8 cellular contexts compared by ENCODE assay signal in genomic region chr18:76491436-76491800, GRCh38. TPM values are rescaled to one million over a fixed set of nuclear protein-coding genes. Genes with fewer than 3 reads are reported as not detected.
A peak's percentile ranks its signal among the peaks of the same experiment; 100 is the strongest.
DNase-seq lines count a peak whose midpoint lies in the region; FAIRE-seq and TF ChIP-seq lines count a peak whose summit lies in the region.

No MANE protein-coding gene starts in this region.

- H2AFZ ChIP-seq in OCI-LY7 (ENCODE audit: low read length), result no peak overlapping the region

- no peaks in the 10 kb centered on the region for H3K9me3 Mint-ChIP-seq in activated naive CD4-positive, alpha-beta T cell treated with anti-CD3 and anti-CD28 coated beads, Interleukin-2, amount 10 ng/mL, durations not matched to agents 7 days and 5 days

- peaks cover 75% of the 10 kb centered on the region for H3K27me3 Mint-ChIP-seq in activated naive CD4-positive, alpha-beta T cell treated with anti-CD3 and anti-CD28 coated beads, Interleukin-2, amount 10 ng/mL, durations not matched to agents 7 days and 5 days

- no peaks in the 10 kb centered on the region for H3K36me3 ChIP-seq in HEK293 (ENCODE audit: control insufficient read depth in 2 of 2, insufficient read depth in 1 of 2, low read length in 2 of 2)
- no peaks in the 10 kb centered on the region; the same call in 1 of the 2 replicates for H3K36me3 ChIP-seq in OCI-LY7 (ENCODE audit: insufficient read depth, low read length)
- H3K36me3 ChIP-seq in neutrophil, result no peaks in the 10 kb centered on the region

- H3K27ac Mint-ChIP-seq in activated naive CD4-positive, alpha-beta T cell treated with anti-CD3 and anti-CD28 coated beads, Interleukin-2, amount 10 ng/mL, durations not matched to agents 7 days and 5 days, result no peak overlapping the region

- H3K27ac ChIP-seq in HEK293 (ENCODE audit: extremely low read depth, low read depth, low read length) (peak overlapping the region; percentile 83), OCI-LY7 (ENCODE audit: low read depth, low read length, poor library complexity, severe bottlenecking) (peak overlapping the region; percentile 86), neutrophil (peak overlapping the region; percentile 96)

- H3K4me1 ChIP-seq in HEK293 (ENCODE audit: control insufficient read depth, insufficient read depth, low read length) (peaks cover 43% of the 10 kb centered on the region), OCI-LY7 (ENCODE audit: insufficient read depth, low read length, poor library complexity, severe bottlenecking) (peaks cover 42% of the 10 kb centered on the region), neutrophil (ENCODE audit: control insufficient read depth in 1 of 2, insufficient read depth in 1 of 2, low read depth in 1 of 2, low read length in 1 of 2) (peaks cover 60 to 63% of the 10 kb centered on the region in 2 experiments)

- DNase-seq in AG08396 (ENCODE audit: low spot score), result peak; percentile 88
- peak; percentile 48 for DNase-seq in OCI-LY7 (ENCODE audit: low spot score)
- DNase-seq in activated naive CD4-positive, alpha-beta T cell treated with anti-CD3 and anti-CD28 coated beads, Interleukin-2, amount 10 ng/mL, durations not matched to agents 7 days and 5 days, result peak; percentile 80
- peak; percentile 79 for DNase-seq in germinal center (ENCODE audit: low spot score)
- DNase-seq in urothelium cell line (ENCODE audit: low spot score), result peak; percentile 90
- no peak for DNase-seq in OCI-M2 (lab: John Stamatoyannopoulos, UW; ENCODE audit: unreplicated experiment)

- peak overlapping the region; percentile 48 for H3K4me3 ChIP-seq in HEK293 (ENCODE audit: low read depth, low read length)
- peak overlapping the region; percentile 77 for H3K4me3 ChIP-seq in OCI-LY7 (ENCODE audit: low read depth, low read length, poor library complexity, severe bottlenecking)
- peak overlapping the region; percentile 89 to 95 for H3K4me3 ChIP-seq in neutrophil (ENCODE audit: low read depth in 1 of 2, low read length in 1 of 2)

- no peak for FAIRE-seq in urothelium cell line (lab: Jason Lieb, UNC)

- peak overlapping the region; percentile 87 for H3K4me3 Mint-ChIP-seq in activated naive CD4-positive, alpha-beta T cell treated with anti-CD3 and anti-CD28 coated beads, Interleukin-2, amount 10 ng/mL, durations not matched to agents 7 days and 5 days

- intact Hi-C loops in OCI-LY7 (cut with micrococcal nuclease; ENCODE audit: unreplicated experiment), result loop anchor here (10.0 kb wide), 3 partner anchors 473 to 1277 kb away; partner anchors contain the start of gene TSHZ1

- peak overlapping the region; percentile 81 for H3K4me2 ChIP-seq in OCI-LY7 (ENCODE audit: low read length)

- POLR2A ChIA-PET in HEK293 (lab: Yijun Ruan, JAX) (no interaction called here), OCI-LY7 (lab: Charles Lee) (no interaction called here)

- CTCF ChIA-PET in HEK293 (lab: Yijun Ruan, JAX), result no interaction called here
- CTCF ChIA-PET in OCI-LY7 (lab: Charles Lee; ENCODE audit: unreplicated experiment), result no interaction called here
- CTCF ChIA-PET in activated naive CD4-positive, alpha-beta T cell treated with anti-CD3 and anti-CD28 coated beads, Interleukin-2, amount 10 ng/mL, durations not matched to agents 7 days and 5 days (lab: Charles Lee), result no interaction called here

- H3K9me3 ChIP-seq in HEK293 (ENCODE audit: control insufficient read depth, insufficient read depth, low read depth, low read length), result no peaks in the 10 kb centered on the region
- no peaks in the 10 kb centered on the region for H3K9me3 ChIP-seq in OCI-LY7 (ENCODE audit: low read length)
- no peaks in the 10 kb centered on the region for H3K9me3 ChIP-seq in neutrophil

- H3K27me3 ChIP-seq in neutrophil, result no peaks in the 10 kb centered on the region

- no TSS peak for BruUV-seq in OCI-LY7 (replicated peaks; lab: Mats Ljungman, UMichigan)

- TF ChIP-seq CTCF in HEK293 (tag by site-specific recombination; IDR thresholded peaks at IDR 0.05), result no peak
- TF ChIP-seq CTCF in OCI-LY7 (conservative IDR thresholded peaks at IDR 0.05; ENCODE audit: low read length), result no peak
- TF ChIP-seq CTCF in neutrophil (IDR thresholded peaks at IDR 0.05), result no peak

- H3K9me2 ChIP-seq in OCI-LY7 (ENCODE audit: insufficient read depth, low read length), result no peaks in the 10 kb centered on the region

- H3K4me1 Mint-ChIP-seq in activated naive CD4-positive, alpha-beta T cell treated with anti-CD3 and anti-CD28 coated beads, Interleukin-2, amount 10 ng/mL, durations not matched to agents 7 days and 5 days, result peaks cover 44% of the 10 kb centered on the region

- peaks cover 25% of the 10 kb centered on the region; the same call in 1 of the 2 replicates for H4K20me1 ChIP-seq in OCI-LY7 (ENCODE audit: insufficient read depth, low read length)

- peaks cover 4% of the 10 kb centered on the region for H3K36me3 Mint-ChIP-seq in activated naive CD4-positive, alpha-beta T cell treated with anti-CD3 and anti-CD28 coated beads, Interleukin-2, amount 10 ng/mL, durations not matched to agents 7 days and 5 days

- peaks cover 71% of the 10 kb centered on the region for H3K79me2 ChIP-seq in OCI-LY7 (ENCODE audit: insufficient read depth, low read depth, low read length)

TF ChIP-seq in HEK293, 187 proteins besides CTCF, POLR2A, EP300 and RAD21:
- no peak for TF ChIP-seq ZNF26 (tag by site-specific recombination; IDR thresholded peaks at IDR 0.05)
- no peak for TF ChIP-seq ZNF398 (tag by site-specific recombination; IDR thresholded peaks at IDR 0.05)
- TF ChIP-seq ZNF707 (tag by site-specific recombination; IDR thresholded peaks at IDR 0.05), result no peak

RNA-seq across cellular contexts. Expression of gene ZNF516, which starts 3.6 kb away (rescaled TPM):
- total RNA-seq in OCI-LY7 (2014; rRNA removed; shearing (Covaris generic)), result 14.3 and 16.2 TPM in 2 replicates
- total RNA-seq in OCI-LY7 (2022), result 32.3 and 38.2 TPM in 2 replicates
